ENCODE assay signal across 22 cellular contexts in genomic region chr3:129701161-129701560, GRCh38.
DNase-seq lines count a peak whose midpoint lies in the region; ATAC-seq, FAIRE-seq and TF ChIP-seq lines count a peak whose summit lies in the region.
"Had no signal": no experiment of that assay in that cellular context is flagged by ENCODE, and none has a peak within 500 bp of the region (broad histone marks: within the 10 kb centered on the region; RNA-seq: fewer than 3 reads in every experiment).

No MANE protein-coding gene starts in this region.

- no peak overlapping the region for H3K27ac ChIP-seq in GM23338 (ENCODE audit: low read depth)
- H3K27ac ChIP-seq in H1 (ENCODE audit: low read depth, low read length) = no peak overlapping the region
- H3K27ac ChIP-seq: GM23248, KMS-11, PC-9, SJSA1 had no signal

- no peak overlapping the region for H3K18ac ChIP-seq in H1 (ENCODE audit: extremely low read depth, low read length)

- TF ChIP-seq RAD21 in H1 (IDR thresholded peaks at IDR 0.05 in 1 of 2, conservative IDR thresholded peaks at IDR 0.05 in 1 of 2; ENCODE audit: low read depth in 2 of 2, low read length in 2 of 2) = no peak

- H3K79me2 ChIP-seq in GM23338 (replicated peaks; ENCODE audit: insufficient read depth) (peaks cover 3% of the 10 kb centered on the region; the same call in 1 of the 2 replicates), H1 (ENCODE audit: control insufficient read depth in 1 of 2, insufficient read depth in 2 of 2, low read length in 2 of 2) (no peaks in the 10 kb centered on the region)

- H3K9me2 ChIP-seq in GM23338 (ENCODE audit: insufficient read depth) = no peaks in the 10 kb centered on the region

- H2BK15ac ChIP-seq in H1 (ENCODE audit: low read length) = no peak overlapping the region

- H3K9me3 Mint-ChIP-seq in GM23338 = peaks cover 23% of the 10 kb centered on the region
- H3K9me3 Mint-ChIP-seq in nephron progenitor cell = peaks cover 23% of the 10 kb centered on the region

- no peak overlapping the region for H2BK20ac ChIP-seq in H1 (ENCODE audit: low read length)

- H3K4ac ChIP-seq in H1 (replicated peaks; ENCODE audit: insufficient read length, low read depth, low read length) = no peak overlapping the region

- no peaks in the 10 kb centered on the region for H3F3A ChIP-seq in GM23338 (replicated peaks; ENCODE audit: low read depth)

- no peak overlapping the region for H3K14ac ChIP-seq in H1 (ENCODE audit: insufficient read length)

- TF ChIP-seq POLR2A in H1 (IDR thresholded peaks at IDR 0.05; ENCODE audit: control extremely low read depth in 1 of 2, low read depth in 2 of 2, low read length in 2 of 2) = no peak

- peak overlapping the region; percentile 24 for H3K4me2 ChIP-seq in GM23338
- peak overlapping the region in 1 of 2 experiments; percentile 7; a peak in 1 of 4 replicates for H3K4me2 ChIP-seq in H1 (ENCODE audit: insufficient read depth in 1 of 2, low read depth in 2 of 2, low read length in 2 of 2)
- H3K4me2 ChIP-seq: KMS-11, PC-9 had no signal

- no peak overlapping the region for H3K56ac ChIP-seq in H1 (replicated peaks; ENCODE audit: insufficient read length, low read depth, low read length)

- TF ChIP-seq EP300 in H1 (IDR thresholded peaks at IDR 0.05; ENCODE audit: borderline replicate concordance in 1 of 2, low read depth in 2 of 2, low read length in 2 of 2) = no peak

- H3K27me3 ChIP-seq in GM23338 (ENCODE audit: insufficient read depth) = no peaks in the 10 kb centered on the region
- H3K27me3 ChIP-seq in H1 (replicated peaks in 1 of 4; ENCODE audit: control insufficient read depth in 3 of 4, extremely low read depth in 1 of 4, insufficient read depth in 3 of 4, low read length in 3 of 4) = no peaks in the 10 kb centered on the region
- H3K27me3 ChIP-seq: SJSA1 had no signal

- H2BK12ac ChIP-seq in H1 (ENCODE audit: low read depth, low read length) = no peak overlapping the region

- H2BK120ac ChIP-seq in H1 (replicated peaks; ENCODE audit: low read depth, low read length) = no peak overlapping the region

- TF ChIP-seq CTCF in GM23338 (conservative IDR thresholded peaks at IDR 0.05; ENCODE audit: low read depth in 2 of 2) = no peak
- TF ChIP-seq CTCF in H1 (IDR thresholded peaks at IDR 0.05; ENCODE audit: control extremely low read depth in 1 of 3, insufficient read depth in 1 of 3, low read depth in 1 of 3, low read length in 3 of 3) = no peak
- TF ChIP-seq CTCF in nephron progenitor cell (IDR thresholded peaks at IDR 0.05) = no peak

- H3K27ac Mint-ChIP-seq in GM23338 (no peak overlapping the region), nephron progenitor cell (peak overlapping the region; percentile 4)
- H3K27ac Mint-ChIP-seq: HFFc6, T-cell had no signal

- FAIRE-seq in H1 (lab: Jason Lieb, UNC) = peak; percentile 81

- no peak overlapping the region for H4K91ac ChIP-seq in H1 (replicated peaks; ENCODE audit: insufficient read length, low read length)

- no peaks in the 10 kb centered on the region for H4K20me1 ChIP-seq in GM23338 (replicated peaks; ENCODE audit: insufficient read depth)
- H4K20me1 ChIP-seq in H1 (replicated peaks in 1 of 2; ENCODE audit: control insufficient read depth in 1 of 2, insufficient read depth in 2 of 2, low read length in 2 of 2) = peaks cover 0 to 2% of the 10 kb centered on the region in 2 experiments

- H3K23ac ChIP-seq in H1 (ENCODE audit: insufficient read length) = no peak overlapping the region

- no peak overlapping the region for H4K8ac ChIP-seq in H1 (ENCODE audit: extremely low read depth, insufficient read depth, low read length)

- H3K9me3 ChIP-seq in H1 (ENCODE audit: insufficient read depth in 2 of 2, low read depth in 1 of 2, low read length in 1 of 2) = peaks cover 14 to 15% of the 10 kb centered on the region in 2 experiments
- H3K9me3 ChIP-seq: HAP-1, SJSA1 had no signal

- H3K4me1 ChIP-seq in GM23338 (ENCODE audit: insufficient read depth) = peaks cover 31% of the 10 kb centered on the region
- H3K4me1 ChIP-seq in H1 (replicated peaks in 1 of 4; ENCODE audit: control insufficient read depth in 3 of 4, insufficient read depth in 4 of 4, low read length in 3 of 4) = peaks cover 0 to 15% (median 5%) of the 10 kb centered on the region in 4 experiments; a peak in 5 of 7 replicates
- H3K4me1 ChIP-seq: SJSA1 had no signal

- H3K23me2 ChIP-seq in H1 (ENCODE audit: low read depth, low read length) = no peaks in the 10 kb centered on the region

- H2AFZ ChIP-seq in GM23338 = no peak overlapping the region
- H2AFZ ChIP-seq in H1 (ENCODE audit: low read length) = no peak overlapping the region
- H2AFZ ChIP-seq: GM23248, PC-9 had no signal

- H3K4me1 Mint-ChIP-seq in GM23338 (peaks cover 35% of the 10 kb centered on the region), nephron progenitor cell (peaks cover 15% of the 10 kb centered on the region)

- no peak overlapping the region for H3K9ac ChIP-seq in H1 (replicated peaks in 1 of 4; ENCODE audit: extremely low read depth in 1 of 4, low read depth in 3 of 4, low read length in 3 of 4)
- H3K9ac ChIP-seq: GM23248, KMS-11 had no signal

- H2BK5ac ChIP-seq in H1 (ENCODE audit: low read depth, low read length) = no peak overlapping the region

- ATAC-seq in GM23338 (peak; percentile 66), HG02571 (IDR thresholded peaks at IDR 0.05; ENCODE audit: unreplicated experiment) (no peak)
- ATAC-seq: T-cell had no signal

- DNase-seq in GM23338 (ENCODE audit: low spot score) = peak; percentile 52
- DNase-seq in NCI-H69 (lab: John Stamatoyannopoulos, UW) = peak; percentile 55
- DNase-seq in H1 (ENCODE audit: low read depth in 1 of 2, low spot score in 2 of 2) = no peak
- DNase-seq in nephron progenitor cell = no peak
- no peak for DNase-seq in activated CD4-positive, CD25-positive, alpha-beta regulatory T cell treated with anti-CD3 and anti-CD28 coated beads, Interleukin-2, amount 50 U/mL, for 72 hours
- no peak for DNase-seq in LoVo (ENCODE audit: low spot score)
- DNase-seq: DMS53, GM23248, HFFc6, NCI-H1048, NCI-H1436 treated with DMSO at 0.1 percent for 48 hours, NCI-H2029, NCI-H2171 treated with DMSO at 0.1 percent for 48 hours, NCI-H774, PC-9, Right ventricle myocardium superior, T-cell had no signal

- no peaks in the 10 kb centered on the region; the same call in 1 of the 2 replicates for H3K79me1 ChIP-seq in H1 (ENCODE audit: low read depth, low read length)

- H3K36me3 Mint-ChIP-seq in GM23338 (ENCODE audit: low read depth) (peaks cover 23% of the 10 kb centered on the region), nephron progenitor cell (ENCODE audit: low read depth) (peaks cover 28% of the 10 kb centered on the region)

- CTCF ChIA-PET in H1 (lab: Charles Lee; ENCODE audit: partially characterized antibody) = no interaction called here

- H3K4me3 Mint-ChIP-seq in GM23338 (0 out of 3 replicates have a peak overlapping the region, but pooled peaks have one; percentile 10), nephron progenitor cell (no peak overlapping the region)
- H3K4me3 Mint-ChIP-seq: HFFc6, IgD-negative memory B cell, T-cell had no signal

- H3K27me3 Mint-ChIP-seq in GM23338 (ENCODE audit: insufficient read depth, low read depth, poor library complexity) (peaks cover 7% of the 10 kb centered on the region), nephron progenitor cell (ENCODE audit: low read depth, poor library complexity) (no peaks in the 10 kb centered on the region)
- H3K27me3 Mint-ChIP-seq: IgD-negative memory B cell, T-cell had no signal

- H3K36me3 ChIP-seq in GM23338 (ENCODE audit: insufficient read depth) = 0 out of 2 replicates have a peak, but pooled peaks cover 8% of the 10 kb centered on the region
- peaks cover 0 to 15% (median 0%) of the 10 kb centered on the region in 4 experiments; a peak in 2 of 8 replicates for H3K36me3 ChIP-seq in H1 (ENCODE audit: control insufficient read depth in 2 of 4, insufficient read depth in 4 of 4, low read length in 3 of 4)
- H3K36me3 ChIP-seq: HAP-1, SJSA1 had no signal

- POLR2A ChIA-PET in H1 (lab: Charles Lee; ENCODE audit: partially characterized antibody) = no interaction called here

- no peak overlapping the region for H4K5ac ChIP-seq in H1 (ENCODE audit: insufficient read length, low read depth, low read length)

- H3K4me3 ChIP-seq in GM23338 (no peak overlapping the region), H1 (ENCODE audit: extremely low read depth in 1 of 4, insufficient read depth in 2 of 4, low read depth in 3 of 4, low read length in 4 of 4) (no peak overlapping the region)
- H3K4me3 ChIP-seq: GM23248, HAP-1, PC-9, SJSA1 had no signal

- 58% methylated on average over 4 of the region's 4 CpGs; no CpG with 5 or more reads in 1 of the 2 experiments for WGBS in H1 (ENCODE audit: extremely low coverage in 1 of 2, insufficient coverage in 1 of 2, insufficient read length in 1 of 2, insufficient replicate concordance in 2 of 2, low coverage in 1 of 2, low lambda C conversion rate in 2 of 2, missing lambda C conversion rate in 1 of 2), 2 experiments

- no peak overlapping the region for H2AK5ac ChIP-seq in H1 (ENCODE audit: low read depth, low read length)

TF ChIP-seq in GM23338, 12 proteins besides CTCF, POLR2A, EP300 and RAD21 (continues in another document):
- TF ChIP-seq POLR2AphosphoS5 (IDR thresholded peaks at IDR 0.05; ENCODE audit: low read depth) (no peak), EZH2 (IDR thresholded peaks at IDR 0.05; ENCODE audit: low read depth, unreplicated experiment) (no peak)

TF ChIP-seq in H1, 55 proteins besides CTCF, POLR2A, EP300 and RAD21:
- TF ChIP-seq CEBPB (IDR thresholded peaks at IDR 0.05; ENCODE audit: low read depth, low read length) = 0 out of 2 replicates have a peak, but pooled peaks have one; percentile 10
- no peak for TF ChIP-seq SP2 (IDR thresholded peaks at IDR 0.05; ENCODE audit: low read length)
- no peak for TF ChIP-seq CBX8 (IDR thresholded peaks at IDR 0.05; ENCODE audit: borderline replicate concordance, low read depth, low read length)

Comparison
In these comparisons a context has a peak if more than half of its experiments do, and no peak if none do; other contexts are left out.
1. DNase-seq: peak in GM23338 (single experiment) and NCI-H69 (single experiment); none in H1 (0 of 2), nephron progenitor cell (single experiment), activated CD4-positive, CD25-positive, alpha-beta regulatory T cell treated with anti-CD3 and anti-CD28 coated beads, Interleukin-2, amount 50 U/mL, for 72 hours (single experiment) and LoVo (single experiment).